In the genomic region with DNA sequence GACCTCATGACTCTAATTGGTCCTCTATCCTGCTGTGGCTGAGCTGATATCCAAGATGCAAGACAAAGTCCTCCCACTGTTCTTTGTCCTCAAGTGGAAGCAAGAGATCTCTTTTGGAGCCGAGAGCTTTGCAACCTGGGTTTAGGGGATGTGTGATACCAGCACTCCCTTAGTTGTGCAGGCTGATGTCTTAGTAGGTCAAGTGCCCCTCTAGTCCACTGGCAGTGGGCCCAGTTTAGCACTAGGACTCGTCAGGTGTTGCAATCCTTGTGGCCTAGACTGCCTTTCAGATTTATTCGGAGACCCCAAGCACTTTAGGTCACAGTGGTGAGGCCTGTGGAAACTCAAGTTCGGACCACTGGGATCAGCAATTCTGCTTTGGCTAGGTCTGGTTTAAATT, we compare ENCODE assay signal across 31 cellular contexts.
"Had no signal": no experiment of that assay in that cellular context is flagged by ENCODE, and none has a peak within 500 bp of the region (broad histone marks: within the 10 kb centered on the region; RNA-seq: fewer than 3 reads in every experiment).

No MANE protein-coding gene starts in this region.

- H3K4me1 ChIP-seq: ascending aorta had no signal

- DNase-seq: activated B cell treated with CpG ODN at 0.5 μM for 24 hours; activated CD4-positive, alpha-beta memory T cell treated with anti-CD3 and anti-CD28 coated beads, Interleukin-2, amount 10 ng/mL, durations not matched to agents 7 days and 5 days; activated CD4-positive, alpha-beta T cell treated with anti-CD3 and anti-CD28 coated beads for 4 hours; activated CD4-positive, CD25-positive, alpha-beta regulatory T cell treated with anti-CD3 and anti-CD28 coated beads, Interleukin-2, amount 50 U/mL, for 72 hours; activated CD8-positive, alpha-beta memory T cell treated with anti-CD3 and anti-CD28 coated beads for 24 hours; activated effector memory CD4-positive, alpha-beta T cell treated with anti-CD3 and anti-CD28 coated beads, Interleukin-2, amount 50 U/mL, for 16 hours; activated naive CD4-positive, alpha-beta T cell; activated naive CD8-positive, alpha-beta T cell treated with anti-CD3 and anti-CD28 coated beads, Interleukin-2, amount 10 ng/mL, durations not matched to agents 7 days and 5 days; activated T-cell treated with anti-CD3 and anti-CD28 coated beads, Interleukin-2, amount 50 U/mL, for 1 hour; activated T-cell treated with anti-CD3 and anti-CD28 coated beads, Interleukin-2, amount 50 U/mL, for 72 hours; amygdala; Kasumi-1; KG1; MG63; NCI-H1048; NCI-H1436 treated with DMSO at 0.1 percent for 48 hours; NCI-H1694 treated with DMSO at 0.1 percent for 48 hours; NCI-H2081; NCI-H345; NCI-H524 treated with DMSO at 0.1 percent for 48 hours; PC-9; Right ventricle myocardium superior; SW 1271; T-helper 1 cell; T-helper 2 cell; T-helper 9 cell had no signal

- H3K27ac ChIP-seq: ascending aorta, cardiac muscle cell, PC-9, RWPE1, VCaP had no signal

- H3K27me3 ChIP-seq: ascending aorta, cardiac muscle cell, MG63 had no signal

- ATAC-seq: activated T-cell treated with anti-CD3 and anti-CD28 coated beads, Interleukin-2, amount 50 U/mL, for 72 hours; activated T-helper 17 cell treated with anti-CD3 and anti-CD28 coated beads, Interleukin-2, amount 50 U/mL, for 72 hours had no signal

- H3K4me3 ChIP-seq: ascending aorta, cardiac muscle cell, MG63, PC-9 had no signal

- H3K9me3 ChIP-seq: ascending aorta, MG63 had no signal

- H3K36me3 ChIP-seq: ascending aorta, cardiac muscle cell, MG63 had no signal
